ENCODE assay signal across 12 cellular contexts in genomic region chr22:29265929-29266328, GRCh38. TPM values are rescaled to one million over a fixed set of nuclear protein-coding genes. Genes with fewer than 3 reads are reported as not detected.
DNase-seq lines count a peak whose midpoint lies in the region; ATAC-seq and TF ChIP-seq lines count a peak whose summit lies in the region.
"Had no signal": no experiment of that assay in that cellular context is flagged by ENCODE, and none has a peak within 500 bp of the region (broad histone marks: within the 10 kb centered on the region; RNA-seq: fewer than 3 reads in every experiment).

No MANE protein-coding gene starts in this region.

- ATAC-seq in natural killer cell treated with Interleukin-12 subunit alpha and Interleukin-12 subunit beta and Interleukin-15 and Interleukin-18, amount 100 ng/mL, for 72 hours = no peak
- no peak for ATAC-seq in natural killer cell
- no peak for ATAC-seq in GM18517 (IDR thresholded peaks at IDR 0.05; ENCODE audit: unreplicated experiment)
- ATAC-seq in HG02798 (IDR thresholded peaks at IDR 0.05; ENCODE audit: poor library complexity, unreplicated experiment) = no peak
- ATAC-seq in HG02884 (IDR thresholded peaks at IDR 0.05; ENCODE audit: unreplicated experiment) = no peak

- no peaks in the 10 kb centered on the region for H3K9me3 ChIP-seq in hepatocyte (ENCODE audit: low read depth)
- H3K9me3 ChIP-seq: SJSA1 had no signal

- no peak overlapping the region for H3K4me3 ChIP-seq in hepatocyte

- intact Hi-C loops in natural killer cell (cut with micrococcal nuclease) = loop anchor here (10.0 kb wide), 1 partner anchor 1351 kb away; the partner anchor contains the start of gene PITPNB

- peak overlapping the region; percentile 98 to 100 for H3K27ac Mint-ChIP-seq in natural killer cell treated with Interleukin-12 subunit alpha and Interleukin-12 subunit beta and Interleukin-15 and Interleukin-18, amount 100 ng/mL, for 72 hours
- peak overlapping the region in 1 of 2 donors; percentile 96 for H3K27ac Mint-ChIP-seq in natural killer cell

- no peak for DNase-seq in natural killer cell treated with Interleukin-12 subunit alpha and Interleukin-12 subunit beta and Interleukin-15 and Interleukin-18, amount 100 ng/mL, for 72 hours (ENCODE audit: low spot score)
- DNase-seq in natural killer cell = no peak
- DNase-seq in hepatocyte (ENCODE audit: low spot score) = no peak
- DNase-seq in NCI-H128 (lab: John Stamatoyannopoulos, UW; ENCODE audit: unreplicated experiment) = no peak
- DNase-seq: CD4-positive, alpha-beta memory T cell; NCI-H1436 treated with DMSO at 0.1 percent for 48 hours; retina had no signal

- peaks cover 33 to 34% of the 10 kb centered on the region in 2 donors for H3K4me1 Mint-ChIP-seq in natural killer cell treated with Interleukin-12 subunit alpha and Interleukin-12 subunit beta and Interleukin-15 and Interleukin-18, amount 100 ng/mL, for 72 hours (ENCODE audit: low read depth in 2 of 2)
- H3K4me1 Mint-ChIP-seq in natural killer cell = peaks cover 40 to 43% of the 10 kb centered on the region in 2 donors

- peaks cover 20% of the 10 kb centered on the region for H3K36me3 Mint-ChIP-seq in natural killer cell treated with Interleukin-12 subunit alpha and Interleukin-12 subunit beta and Interleukin-15 and Interleukin-18, amount 100 ng/mL, for 72 hours
- H3K36me3 Mint-ChIP-seq in natural killer cell = peaks cover 8% of the 10 kb centered on the region

- H3K4me1 ChIP-seq in hepatocyte (ENCODE audit: insufficient read depth) = peaks cover 19% of the 10 kb centered on the region

- H3K27me3 Mint-ChIP-seq in natural killer cell treated with Interleukin-12 subunit alpha and Interleukin-12 subunit beta and Interleukin-15 and Interleukin-18, amount 100 ng/mL, for 72 hours = no peaks in the 10 kb centered on the region
- H3K27me3 Mint-ChIP-seq in natural killer cell (ENCODE audit: low read depth in 2 of 2) = no peaks in the 10 kb centered on the region
- H3K27me3 Mint-ChIP-seq: CD4-positive, alpha-beta memory T cell had no signal

- H3K4me3 Mint-ChIP-seq in natural killer cell treated with Interleukin-12 subunit alpha and Interleukin-12 subunit beta and Interleukin-15 and Interleukin-18, amount 100 ng/mL, for 72 hours = peak overlapping the region; percentile 99
- no peak overlapping the region for H3K4me3 Mint-ChIP-seq in natural killer cell

- no peaks in the 10 kb centered on the region for H3K9me3 Mint-ChIP-seq in natural killer cell treated with Interleukin-12 subunit alpha and Interleukin-12 subunit beta and Interleukin-15 and Interleukin-18, amount 100 ng/mL, for 72 hours
- H3K9me3 Mint-ChIP-seq in natural killer cell = no peaks in the 10 kb centered on the region

- TF ChIP-seq CTCF in natural killer cell (IDR thresholded peaks at IDR 0.05) (no peak), VCaP (conservative IDR thresholded peaks at IDR 0.05) (no peak), hepatocyte (IDR thresholded peaks at IDR 0.05; ENCODE audit: poor library complexity) (no peak)

- 93% methylated on average over 4 of the region's 4 CpGs for WGBS in hepatocyte (ENCODE audit: low lambda C conversion rate, missing lambda C conversion rate)

- H4K20me1 ChIP-seq in hepatocyte (ENCODE audit: insufficient read depth, poor library complexity, severe bottlenecking) = peaks cover 24% of the 10 kb centered on the region

- no peak overlapping the region for H2AFZ ChIP-seq in hepatocyte

- peaks cover 46% of the 10 kb centered on the region for H3K79me2 ChIP-seq in hepatocyte

- no peaks in the 10 kb centered on the region for H3K36me3 ChIP-seq in hepatocyte (replicated peaks; ENCODE audit: insufficient read depth, low read depth)

- peak overlapping the region; percentile 94 for H3K4me2 ChIP-seq in hepatocyte

- H3K9me2 ChIP-seq in hepatocyte (replicated peaks; ENCODE audit: insufficient read depth) = no peaks in the 10 kb centered on the region

- H3K27ac ChIP-seq in VCaP = peak overlapping the region; percentile 99; the same call in 1 of the 2 replicates
- no peak overlapping the region for H3K27ac ChIP-seq in hepatocyte
- H3K27ac ChIP-seq: SJSA1 had no signal

- no peaks in the 10 kb centered on the region for H3K27me3 ChIP-seq in hepatocyte
- H3K27me3 ChIP-seq: SJSA1 had no signal

RNA-seq across cellular contexts. Expression of gene RHBDD3, which starts 1.9 kb away (rescaled TPM):
- total RNA-seq in natural killer cell treated with Interleukin-12 subunit alpha and Interleukin-12 subunit beta and Interleukin-15 and Interleukin-18, amount 100 ng/mL, for 72 hours = 10 to 100 TPM; 33.6 to 69.0 TPM
- total RNA-seq in natural killer cell = 10 to 100 TPM; 16.6 to 20.9 (median 17.9) TPM
- 25.8 and 27.2 TPM in 2 replicates for total RNA-seq in hepatocyte
- polyA plus RNA-seq in hepatocyte = 46.7 and 58.1 TPM in 2 replicates

RNA-seq across cellular contexts. Expression of gene EWSR1, which starts 2.1 kb away (rescaled TPM):
- 100 to 1,000 TPM; 344 to 348 TPM for total RNA-seq in natural killer cell treated with Interleukin-12 subunit alpha and Interleukin-12 subunit beta and Interleukin-15 and Interleukin-18, amount 100 ng/mL, for 72 hours
- total RNA-seq in natural killer cell (100 to 1,000 TPM; 366 to 387 (median 382) TPM), hepatocyte (161 TPM in 2 replicates)
- polyA plus RNA-seq in hepatocyte = 269 and 315 TPM in 2 replicates

RNA-seq across cellular contexts. Expression of gene GAS2L1, which starts 40.5 kb away (rescaled TPM):
- under 1 TPM in 1 of 2 donors, not detected in 1; 0.43 TPM for total RNA-seq in natural killer cell treated with Interleukin-12 subunit alpha and Interleukin-12 subunit beta and Interleukin-15 and Interleukin-18, amount 100 ng/mL, for 72 hours
- total RNA-seq in natural killer cell (1 to 10 TPM in 2 of 3 donors, under 1 TPM in 1; 0.57 to 4.1 (median 2.8) TPM), hepatocyte (10.4 and 11.7 TPM in 2 replicates)
- polyA plus RNA-seq in hepatocyte = 34.0 and 46.0 TPM in 2 replicates

RNA-seq across cellular contexts. Expression of gene RASL10A, which starts 49.6 kb away (rescaled TPM):
- 1 to 10 TPM; 2.0 TPM for total RNA-seq in natural killer cell treated with Interleukin-12 subunit alpha and Interleukin-12 subunit beta and Interleukin-15 and Interleukin-18, amount 100 ng/mL, for 72 hours
- total RNA-seq in natural killer cell = under 1 TPM in 2 of 3 donors, not detected in 1; 0.20 to 0.28 TPM
- total RNA-seq in hepatocyte = 0.33 and 1.7 TPM in 2 replicates
- polyA plus RNA-seq in hepatocyte = 5.3 and 6.3 TPM in 2 replicates
- total RNA-seq: SJSA1 had no signal
- polyA plus RNA-seq: CD4-positive, alpha-beta memory T cell had no signal
